8 cellular contexts compared by ENCODE assay signal in the genomic region with DNA sequence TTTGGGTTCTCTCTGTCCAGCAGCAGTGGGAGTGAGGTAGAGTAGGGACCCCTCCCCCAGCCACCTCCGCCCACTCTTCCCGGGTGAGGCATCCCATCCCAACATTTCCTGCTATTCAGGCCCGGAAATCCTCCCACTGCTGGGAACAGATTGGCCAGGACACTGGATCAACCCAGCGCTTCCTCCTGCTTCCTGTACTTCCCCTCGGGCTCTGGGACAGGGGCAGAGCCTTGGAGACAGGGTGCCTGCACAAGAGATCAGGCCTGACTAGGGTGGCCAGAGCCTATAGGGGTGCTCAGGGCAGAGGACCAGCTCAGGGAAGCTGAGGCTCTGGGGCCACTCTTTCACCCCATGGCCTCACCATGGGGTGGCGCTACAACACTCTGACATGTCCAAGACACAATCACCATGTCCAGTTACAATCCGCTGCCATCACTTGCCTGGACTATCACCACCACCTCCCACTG. TPM values are rescaled to one million over a fixed set of nuclear protein-coding genes. Genes with fewer than 3 reads are reported as not detected.
DNase-seq lines count a peak whose midpoint lies in the region; ATAC-seq and TF ChIP-seq lines count a peak whose summit lies in the region.

No MANE protein-coding gene starts in this region.

- H3K9me3 ChIP-seq in thoracic aorta, result no peaks in the 10 kb centered on the region

- H3K4me1 Mint-ChIP-seq in CD14-positive monocyte, result peaks cover 68% of the 10 kb centered on the region
- H3K4me1 Mint-ChIP-seq in activated T-helper 2 cell treated with anti-CD3 and anti-CD28 coated beads, Interferon-gamma antibody, Interleukin-2, Interleukin-4, amounts not matched to agents 10 μg/mL and 5 μg/mL and 100 μg/mL, durations not matched to agents 14 hours and 24 hours and 36 hours (ENCODE audit: low read depth), result peaks cover 40% of the 10 kb centered on the region

- TF ChIP-seq CTCF in CD14-positive monocyte (IDR thresholded peaks at IDR 0.05), result peak; percentile 73
- TF ChIP-seq CTCF in thoracic aorta (IDR thresholded peaks at IDR 0.05), result peak; percentile 22
- no peak for TF ChIP-seq CTCF in coronary artery (IDR thresholded peaks at IDR 0.05)

- no peak overlapping the region for H3K4me3 ChIP-seq in thoracic aorta
- H3K4me3 ChIP-seq in coronary artery, result no peak overlapping the region

- H3K36me3 ChIP-seq in thoracic aorta, result no peaks in the 10 kb centered on the region

- intact Hi-C loops in CD14-positive monocyte (cut with micrococcal nuclease), result loop anchor here (2.0 to 5.0 kb wide), 2 partner anchors 33 to 107 kb away; no protein-coding TSS in a partner anchor
- intact Hi-C loops in activated T-helper 2 cell treated with anti-CD3 and anti-CD28 coated beads, Interferon-gamma antibody, Interleukin-2, Interleukin-4, amounts not matched to agents 10 μg/mL and 5 μg/mL and 100 μg/mL, durations not matched to agents 14 hours and 24 hours and 36 hours (cut with micrococcal nuclease), result no loop called here

- peaks cover 68 to 89% of the 10 kb centered on the region in 2 donors for H3K36me3 Mint-ChIP-seq in CD14-positive monocyte
- H3K36me3 Mint-ChIP-seq in activated T-helper 2 cell treated with anti-CD3 and anti-CD28 coated beads, Interferon-gamma antibody, Interleukin-2, Interleukin-4, amounts not matched to agents 10 μg/mL and 5 μg/mL and 100 μg/mL, durations not matched to agents 14 hours and 24 hours and 36 hours (ENCODE audit: low read depth), result peaks cover 61% of the 10 kb centered on the region

- DNase-seq in CD14-positive monocyte (ENCODE audit: low spot score), result peak; percentile 71
- DNase-seq in HT-29 (ENCODE audit: low spot score), result peak; percentile 23
- no peak for DNase-seq in activated T-helper 2 cell treated with anti-CD3 and anti-CD28 coated beads, Interferon-gamma antibody, Interleukin-2, Interleukin-4, amounts not matched to agents 10 μg/mL and 5 μg/mL and 100 μg/mL, durations not matched to agents 14 hours and 24 hours and 36 hours (ENCODE audit: low spot score)
- peak; percentile 62 for DNase-seq in iPS-NIHi7 (ENCODE audit: extremely low spot score)
- no peak for DNase-seq in thoracic aorta (ENCODE audit: low spot score)
- no peak for DNase-seq in SHP77 treated with DMSO at 0.1 percent for 48 hours (lab: John Stamatoyannopoulos, UW)
- DNase-seq in NCI-H226, result no peak
- no peak for DNase-seq in coronary artery (ENCODE audit: low spot score)

- no peaks in the 10 kb centered on the region for H3K27me3 ChIP-seq in thoracic aorta (replicated peaks; ENCODE audit: insufficient read depth)

- no peaks in the 10 kb centered on the region for H3K4me1 ChIP-seq in thoracic aorta (ENCODE audit: control insufficient read depth in 1 of 2, low read depth in 2 of 2)

- H3K27me3 Mint-ChIP-seq in CD14-positive monocyte (ENCODE audit: low read depth in 3 of 3), result no peaks in the 10 kb centered on the region
- no peaks in the 10 kb centered on the region for H3K27me3 Mint-ChIP-seq in activated T-helper 2 cell treated with anti-CD3 and anti-CD28 coated beads, Interferon-gamma antibody, Interleukin-2, Interleukin-4, amounts not matched to agents 10 μg/mL and 5 μg/mL and 100 μg/mL, durations not matched to agents 14 hours and 24 hours and 36 hours (ENCODE audit: low read depth)

- H3K27ac ChIP-seq in thoracic aorta (no peak overlapping the region), coronary artery (peak overlapping the region in 1 of 2 donors; percentile 68)

- peak overlapping the region; percentile 4 to 83 (median 77) for H3K27ac Mint-ChIP-seq in CD14-positive monocyte
- peak overlapping the region; percentile 39 for H3K27ac Mint-ChIP-seq in activated T-helper 2 cell treated with anti-CD3 and anti-CD28 coated beads, Interferon-gamma antibody, Interleukin-2, Interleukin-4, amounts not matched to agents 10 μg/mL and 5 μg/mL and 100 μg/mL, durations not matched to agents 14 hours and 24 hours and 36 hours

- no peaks in the 10 kb centered on the region for H3K9me3 Mint-ChIP-seq in CD14-positive monocyte
- H3K9me3 Mint-ChIP-seq in activated T-helper 2 cell treated with anti-CD3 and anti-CD28 coated beads, Interferon-gamma antibody, Interleukin-2, Interleukin-4, amounts not matched to agents 10 μg/mL and 5 μg/mL and 100 μg/mL, durations not matched to agents 14 hours and 24 hours and 36 hours, result no peaks in the 10 kb centered on the region

- H3K4me3 Mint-ChIP-seq in CD14-positive monocyte, result no peak overlapping the region
- H3K4me3 Mint-ChIP-seq in activated T-helper 2 cell treated with anti-CD3 and anti-CD28 coated beads, Interferon-gamma antibody, Interleukin-2, Interleukin-4, amounts not matched to agents 10 μg/mL and 5 μg/mL and 100 μg/mL, durations not matched to agents 14 hours and 24 hours and 36 hours (ENCODE audit: low read depth), result no peak overlapping the region

- ATAC-seq in thoracic aorta (ENCODE audit: insufficient number of reproducible peaks, low FRiP score, low read depth), result no peak

RNA-seq across cellular contexts. Expression of a gene that starts 14.5 kb away (rescaled TPM):
- 10 to 100 TPM; 11.5 to 20.5 TPM for polyA plus RNA-seq in CD14-positive monocyte
- total RNA-seq in HT-29 (2014; rRNA removed; shearing (Covaris generic)), result not detected in 2 replicates
- 23.6 and 25.1 TPM in 2 replicates for total RNA-seq in activated T-helper 2 cell treated with anti-CD3 and anti-CD28 coated beads, Interferon-gamma antibody, Interleukin-2, Interleukin-4, amounts not matched to agents 10 μg/mL and 5 μg/mL and 100 μg/mL, durations not matched to agents 14 hours and 24 hours and 36 hours
- 10 to 100 TPM in 1 of 2 donors, 1 to 10 TPM in 1; 5.3 to 13.1 TPM for total RNA-seq in thoracic aorta

RNA-seq across cellular contexts. Expression of a gene that starts 21.9 kb away (rescaled TPM):
- 10 to 100 TPM; 24.9 to 26.4 TPM for polyA plus RNA-seq in CD14-positive monocyte
- 42.6 and 45.4 TPM in 2 replicates for total RNA-seq in HT-29 (2014; rRNA removed; shearing (Covaris generic))
- total RNA-seq in activated T-helper 2 cell treated with anti-CD3 and anti-CD28 coated beads, Interferon-gamma antibody, Interleukin-2, Interleukin-4, amounts not matched to agents 10 μg/mL and 5 μg/mL and 100 μg/mL, durations not matched to agents 14 hours and 24 hours and 36 hours, result 98.1 and 99.8 TPM in 2 replicates
- 100 to 1,000 TPM; 104 to 111 TPM for total RNA-seq in thoracic aorta

RNA-seq across cellular contexts. Expression of a gene that starts 28.9 kb away (rescaled TPM):
- polyA plus RNA-seq in CD14-positive monocyte, result 10 to 100 TPM; 57.4 to 60.0 TPM
- total RNA-seq in HT-29 (2014; rRNA removed; shearing (Covaris generic)), result 14.3 and 18.9 TPM in 2 replicates
- total RNA-seq in activated T-helper 2 cell treated with anti-CD3 and anti-CD28 coated beads, Interferon-gamma antibody, Interleukin-2, Interleukin-4, amounts not matched to agents 10 μg/mL and 5 μg/mL and 100 μg/mL, durations not matched to agents 14 hours and 24 hours and 36 hours, result 20.2 and 20.6 TPM in 2 replicates
- total RNA-seq in thoracic aorta, result 10 to 100 TPM; 14.5 to 16.9 TPM

RNA-seq across cellular contexts. Expression of a gene that starts 38.7 kb away (rescaled TPM):
- 10 to 100 TPM; 21.3 to 25.2 TPM for polyA plus RNA-seq in CD14-positive monocyte
- total RNA-seq in HT-29 (2014; rRNA removed; shearing (Covaris generic)), result 180 and 200 TPM in 2 replicates
- total RNA-seq in activated T-helper 2 cell treated with anti-CD3 and anti-CD28 coated beads, Interferon-gamma antibody, Interleukin-2, Interleukin-4, amounts not matched to agents 10 μg/mL and 5 μg/mL and 100 μg/mL, durations not matched to agents 14 hours and 24 hours and 36 hours, result 116 and 137 TPM in 2 replicates
- total RNA-seq in thoracic aorta, result 100 to 1,000 TPM; 119 to 136 TPM

RNA-seq across cellular contexts. Expression of a gene that starts 48.1 kb away (rescaled TPM):
- polyA plus RNA-seq in CD14-positive monocyte, result under 1 TPM in 1 of 2 donors, not detected in 1; 0.04 TPM
- not detected in 2 replicates for total RNA-seq in HT-29 (2014; rRNA removed; shearing (Covaris generic))
- total RNA-seq in activated T-helper 2 cell treated with anti-CD3 and anti-CD28 coated beads, Interferon-gamma antibody, Interleukin-2, Interleukin-4, amounts not matched to agents 10 μg/mL and 5 μg/mL and 100 μg/mL, durations not matched to agents 14 hours and 24 hours and 36 hours, result 0.18 TPM in 1 of 2 replicates, not detected in the other
- under 1 TPM; 0.14 to 0.27 TPM for total RNA-seq in thoracic aorta

Comparison
In these comparisons a context has a peak if more than half of its experiments do, and no peak if none do; other contexts are left out.
1. DNase-seq: peak in CD14-positive monocyte (single experiment), HT-29 (single experiment) and iPS-NIHi7 (single experiment); none in activated T-helper 2 cell treated with anti-CD3 and anti-CD28 coated beads, Interferon-gamma antibody, Interleukin-2, Interleukin-4, amounts not matched to agents 10 μg/mL and 5 μg/mL and 100 μg/mL, durations not matched to agents 14 hours and 24 hours and 36 hours (single experiment), thoracic aorta (single experiment), SHP77 treated with DMSO at 0.1 percent for 48 hours (single experiment), NCI-H226 (single experiment) and coronary artery (single experiment).